Comparison of ENCODE assay signal across 8 cellular contexts in the genomic region with DNA sequence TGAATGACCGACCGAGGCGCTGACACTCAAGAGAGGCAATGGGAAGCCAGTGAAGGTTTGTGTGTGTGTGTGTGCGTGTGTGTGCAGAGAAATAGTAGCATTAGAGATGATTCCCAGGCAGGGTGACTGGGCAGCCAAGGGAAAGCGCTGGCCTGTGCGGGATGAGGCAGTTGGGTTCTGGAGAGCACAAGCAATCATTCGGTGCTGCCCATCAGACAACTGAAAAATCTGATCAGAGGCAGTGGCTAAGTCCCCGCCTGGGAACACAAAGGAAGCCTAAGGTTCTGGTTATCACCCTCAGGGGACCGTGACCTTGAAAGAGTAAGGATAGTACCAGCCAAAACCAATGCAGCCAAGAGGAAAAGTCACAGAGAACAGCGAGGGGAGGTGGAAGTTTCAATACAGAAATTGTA. TPM values are rescaled to one million over a fixed set of nuclear protein-coding genes. Genes with fewer than 3 reads are reported as not detected.
DNase-seq lines count a peak whose midpoint lies in the region; ATAC-seq and TF ChIP-seq lines count a peak whose summit lies in the region.

No MANE protein-coding gene starts in this region.

- H2BK120ac ChIP-seq in neuronal stem cell (ENCODE audit: low read depth, low read length) = peak overlapping the region; percentile 7

- H3K9me3 Mint-ChIP-seq in CD8-positive, alpha-beta memory T cell = no peaks in the 10 kb centered on the region

- H3K4me3 Mint-ChIP-seq in CD8-positive, alpha-beta memory T cell = peak overlapping the region; percentile 83 to 100 (median 94)

- peak overlapping the region; percentile 53 for H4K8ac ChIP-seq in neuronal stem cell (ENCODE audit: low read depth, low read length)

- peak overlapping the region; percentile 98 for H4K91ac ChIP-seq in neuronal stem cell (ENCODE audit: low read depth, low read length, poor library complexity)

- H2BK15ac ChIP-seq in neuronal stem cell (ENCODE audit: low read length) = peak overlapping the region; percentile 98

- no peaks in the 10 kb centered on the region for H3K27me3 ChIP-seq in CD8-positive, alpha-beta memory T cell (ENCODE audit: insufficient read depth, low read length, poor library complexity, severe bottlenecking)
- H3K27me3 ChIP-seq in OCI-LY3 (ENCODE audit: low read depth, low read length) (no peaks in the 10 kb centered on the region), neuronal stem cell (ENCODE audit: control insufficient read depth in 3 of 3, insufficient read depth in 3 of 3, low read depth in 1 of 3, low read length in 3 of 3) (no peaks in the 10 kb centered on the region)
- no peaks in the 10 kb centered on the region for H3K27me3 ChIP-seq in effector memory CD4-positive, alpha-beta T cell (replicated peaks; ENCODE audit: control insufficient read depth, insufficient read depth, low read length, poor library complexity, severe bottlenecking)

- H4K20me1 ChIP-seq in OCI-LY3 (ENCODE audit: insufficient read depth, low read length) = no peaks in the 10 kb centered on the region

- peak overlapping the region; percentile 77 for H3K27ac ChIP-seq in CD8-positive, alpha-beta memory T cell (ENCODE audit: low read depth, low read length)
- H3K27ac ChIP-seq in OCI-LY3 (ENCODE audit: low read length) (peak overlapping the region; percentile 77), neuronal stem cell (replicated peaks; ENCODE audit: low read length) (peak overlapping the region; percentile 87)
- H3K27ac ChIP-seq in effector memory CD4-positive, alpha-beta T cell (ENCODE audit: insufficient read depth, low read length, poor library complexity, severe bottlenecking) = peak overlapping the region; percentile 99

- POLR2A ChIA-PET in CD8-positive, alpha-beta memory T cell (lab: Charles Lee) = interaction anchor here (0.8 to 2.8 kb wide), 10 partner anchors 8 to 68 kb away, joined by 3 to 54 read pairs (median 4); partner anchors contain the start of genes BBIP1 and SHOC2

- WGBS in neuronal stem cell (ENCODE audit: extremely low coverage in 2 of 2, insufficient read length in 2 of 2, insufficient replicate concordance in 1 of 2), 2 donors = no CpG with 5 or more reads among the region's 10 CpGs

- peaks cover 69 to 77% (median 70%) of the 10 kb centered on the region in 3 donors for H3K4me1 Mint-ChIP-seq in CD8-positive, alpha-beta memory T cell

- H3K4ac ChIP-seq in neuronal stem cell (ENCODE audit: low read length) = peak overlapping the region; percentile 45

- H2AK5ac ChIP-seq in neuronal stem cell (ENCODE audit: low read depth, low read length) = peak overlapping the region; percentile 38

- CTCF ChIA-PET in CD8-positive, alpha-beta memory T cell (lab: Charles Lee) = interaction anchor here (0.8 to 1.1 kb wide), 5 partner anchors 9 to 67 kb away, joined by 3 to 10 read pairs (median 4); no protein-coding TSS in a partner anchor

- H3K4me2 ChIP-seq in OCI-LY3 (ENCODE audit: low read length) (peak overlapping the region; percentile 100), neuronal stem cell (ENCODE audit: insufficient read depth, low read length, poor library complexity, severe bottlenecking) (no peak overlapping the region)

- peaks cover 74% of the 10 kb centered on the region for H3K4me1 ChIP-seq in CD8-positive, alpha-beta memory T cell (ENCODE audit: insufficient read depth, low read length)
- H3K4me1 ChIP-seq in OCI-LY3 (ENCODE audit: low read length) (peaks cover 50% of the 10 kb centered on the region), neuronal stem cell (ENCODE audit: control insufficient read depth in 2 of 2, insufficient read depth in 1 of 2, low read depth in 1 of 2, low read length in 2 of 2) (peaks cover 14 to 19% of the 10 kb centered on the region in 2 donors)
- peaks cover 68% of the 10 kb centered on the region for H3K4me1 ChIP-seq in effector memory CD4-positive, alpha-beta T cell (ENCODE audit: control insufficient read depth, insufficient read depth, low read length, poor library complexity, severe bottlenecking)

- no peak overlapping the region for H3K14ac ChIP-seq in neuronal stem cell (ENCODE audit: low read length)

- no peak for DNase-seq in CD8-positive, alpha-beta memory T cell
- no peak for DNase-seq in effector memory CD4-positive, alpha-beta T cell
- DNase-seq in neuronal stem cell (ENCODE audit: low spot score) (no peak), SIG-M5 treated with dmso at 0.1 percent for 504 hours (lab: John Stamatoyannopoulos, UW; ENCODE audit: unreplicated experiment) (no peak)
- DNase-seq in stimulated activated CD4-positive, alpha-beta T cell treated with anti-CD3 and anti-CD28 coated beads, Interleukin-12 subunit alpha, Interleukin-12 subunit beta, amount 100 ng/mL, for 4 hours = no peak

- H3K27ac Mint-ChIP-seq in CD8-positive, alpha-beta memory T cell = peak overlapping the region; percentile 97 to 100 (median 98)

- H3K18ac ChIP-seq in neuronal stem cell (ENCODE audit: low read length) = peak overlapping the region; percentile 69

- H2BK12ac ChIP-seq in neuronal stem cell (ENCODE audit: low read length) = no peak overlapping the region

- H3K36me3 Mint-ChIP-seq in CD8-positive, alpha-beta memory T cell = peaks cover 3 to 33% (median 4%) of the 10 kb centered on the region in 3 donors

- ATAC-seq in HG02970 (IDR thresholded peaks at IDR 0.05; ENCODE audit: low FRiP score, unreplicated experiment) (no peak), HG03025 (IDR thresholded peaks at IDR 0.05; ENCODE audit: low FRiP score, unreplicated experiment) (no peak)

- H3K4me3 ChIP-seq in CD8-positive, alpha-beta memory T cell (ENCODE audit: low read length) = peak overlapping the region; percentile 68
- H3K4me3 ChIP-seq in OCI-LY3 (ENCODE audit: low read length) (peak overlapping the region; percentile 89), neuronal stem cell (ENCODE audit: low read length in 2 of 2) (peak overlapping the region in 1 of 2 donors; percentile 43)
- H3K4me3 ChIP-seq in effector memory CD4-positive, alpha-beta T cell (ENCODE audit: insufficient read depth, low read depth, low read length, poor library complexity, severe bottlenecking) = peak overlapping the region; percentile 61

- no peaks in the 10 kb centered on the region for H3K9me3 ChIP-seq in CD8-positive, alpha-beta memory T cell (ENCODE audit: low read length)
- H3K9me3 ChIP-seq in OCI-LY3 (ENCODE audit: insufficient read depth, low read length) = no peaks in the 10 kb centered on the region
- H3K9me3 ChIP-seq in effector memory CD4-positive, alpha-beta T cell (ENCODE audit: control insufficient read depth, low read length) = no peaks in the 10 kb centered on the region
- no peaks in the 10 kb centered on the region for H3K9me3 ChIP-seq in neuronal stem cell (replicated peaks in 1 of 2; ENCODE audit: control insufficient read depth in 2 of 2, insufficient read depth in 1 of 2, low read depth in 1 of 2, low read length in 2 of 2)

- H3K36me3 ChIP-seq in CD8-positive, alpha-beta memory T cell (ENCODE audit: insufficient read depth, low read length) = no peaks in the 10 kb centered on the region
- H3K36me3 ChIP-seq in OCI-LY3 (replicated peaks; ENCODE audit: low read depth, low read length) (no peaks in the 10 kb centered on the region), neuronal stem cell (replicated peaks in 1 of 2; ENCODE audit: control insufficient read depth in 2 of 2, insufficient read depth in 2 of 2, low read length in 2 of 2) (peaks cover 0 to 2% of the 10 kb centered on the region in 2 donors)
- no peaks in the 10 kb centered on the region for H3K36me3 ChIP-seq in effector memory CD4-positive, alpha-beta T cell (ENCODE audit: control insufficient read depth, insufficient read depth, low read length)

- H3K23ac ChIP-seq in neuronal stem cell (ENCODE audit: low read depth, low read length, poor library complexity) = no peak overlapping the region

- peak overlapping the region; percentile 4 for H2BK5ac ChIP-seq in neuronal stem cell (ENCODE audit: low read length)

- H2AFZ ChIP-seq in OCI-LY3 (ENCODE audit: low read depth, low read length) (no peak overlapping the region), neuronal stem cell (ENCODE audit: low read length) (peak overlapping the region; percentile 77)

- peaks cover 18% of the 10 kb centered on the region for H3K79me2 ChIP-seq in OCI-LY3 (ENCODE audit: low read length)

- no peaks in the 10 kb centered on the region for H3K79me1 ChIP-seq in neuronal stem cell (ENCODE audit: low read depth, low read length)

- peak overlapping the region; percentile 90 for H3K9ac ChIP-seq in OCI-LY3 (ENCODE audit: low read length)
- H3K9ac ChIP-seq in neuronal stem cell (ENCODE audit: low read depth, low read length, poor library complexity) = peak overlapping the region; percentile 47

- no peak for TF ChIP-seq CTCF in OCI-LY3 (IDR thresholded peaks at IDR 0.05; ENCODE audit: low read depth, low read length)

- peaks cover 0 to 1% of the 10 kb centered on the region in 2 donors for H3K27me3 Mint-ChIP-seq in CD8-positive, alpha-beta memory T cell

RNA-seq across cellular contexts. Expression of gene PDCD4, which starts 0.9 kb away (rescaled TPM):
- 10 to 100 TPM; 88.4 to 96.1 TPM for total RNA-seq in CD8-positive, alpha-beta memory T cell
- polyA plus RNA-seq in CD8-positive, alpha-beta memory T cell = 540 TPM
- polyA plus RNA-seq in neuronal stem cell (2013, experiment 1 of 2) = 86.5 TPM
- 87.2 TPM for polyA plus RNA-seq in neuronal stem cell (2013, experiment 2 of 2)

RNA-seq across cellular contexts. Expression of gene BBIP1, which starts 48.2 kb away (rescaled TPM):
- total RNA-seq in CD8-positive, alpha-beta memory T cell = 10 to 100 TPM; 36.4 to 41.1 TPM
- polyA plus RNA-seq in CD8-positive, alpha-beta memory T cell = 34.9 TPM
- polyA plus RNA-seq in neuronal stem cell (2013, experiment 1 of 2) = 59.5 TPM
- polyA plus RNA-seq in neuronal stem cell (2013, experiment 2 of 2) = 59.1 TPM

RNA-seq across cellular contexts. Expression of gene SHOC2, which starts 48.6 kb away (rescaled TPM):
- total RNA-seq in CD8-positive, alpha-beta memory T cell = 10 to 100 TPM; 57.4 to 63.1 TPM
- 57.5 TPM for polyA plus RNA-seq in CD8-positive, alpha-beta memory T cell
- polyA plus RNA-seq in neuronal stem cell (2013, experiment 1 of 2) = 31.4 TPM
- polyA plus RNA-seq in neuronal stem cell (2013, experiment 2 of 2) = 30.5 TPM
